ENCODE assay signal across 14 cellular contexts in the genomic region with DNA sequence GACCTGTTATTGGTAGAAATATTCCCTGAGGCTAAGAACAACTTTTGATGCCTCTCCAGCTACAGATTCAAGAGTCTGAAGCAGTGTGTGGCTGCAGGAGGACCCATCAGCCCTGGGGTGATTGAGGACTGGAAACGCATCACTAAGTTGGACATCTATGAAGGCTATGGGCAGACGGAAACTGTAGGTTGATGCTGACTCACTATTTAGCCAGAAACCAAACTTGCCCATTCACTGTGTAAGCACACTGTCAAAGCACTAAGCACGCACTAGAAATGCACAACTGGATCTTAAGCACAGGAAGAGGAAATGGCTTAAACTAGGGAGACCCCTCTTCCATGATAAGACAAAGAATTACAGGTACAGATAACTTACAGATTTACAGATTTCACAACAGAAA. TPM values are rescaled to one million over a fixed set of nuclear protein-coding genes. Genes with fewer than 3 reads are reported as not detected.
A peak's percentile ranks its signal among the peaks of the same experiment; 100 is the strongest.
DNase-seq lines count a peak whose midpoint lies in the region; ATAC-seq and TF ChIP-seq lines count a peak whose summit lies in the region.
"Had no signal": no experiment of that assay in that cellular context is flagged by ENCODE, and none has a peak within 500 bp of the region (broad histone marks: within the 10 kb centered on the region; RNA-seq: fewer than 3 reads in every experiment).

No MANE protein-coding gene starts in this region.

- H3K9me3 ChIP-seq in upper lobe of right lung (no peaks in the 10 kb centered on the region), PC-9 (ENCODE audit: insufficient read depth, low read depth) (no peaks in the 10 kb centered on the region)
- H3K9me3 ChIP-seq: Caco-2, thoracic aorta had no signal

- H3K4me1 ChIP-seq in upper lobe of right lung, result no peaks in the 10 kb centered on the region
- peaks cover 16% of the 10 kb centered on the region for H3K4me1 ChIP-seq in PC-9 (replicated peaks; ENCODE audit: insufficient read depth)
- H3K4me1 ChIP-seq: Caco-2 had no signal

- DNase-seq in NCI-H226, result peak; percentile 71
- peak; percentile 33 for DNase-seq in foreskin melanocyte
- DNase-seq in NCI-H1436 treated with DMSO at 0.1 percent for 48 hours (lab: John Stamatoyannopoulos, UW), result no peak
- DNase-seq in upper lobe of right lung, result no peak
- no peak for DNase-seq in PC-9
- no peak for DNase-seq in KG1 (lab: John Stamatoyannopoulos, UW)
- DNase-seq: Caco-2, NCI-H524 treated with DMSO at 0.1 percent for 48 hours had no signal

- H3K4me2 ChIP-seq in PC-9, result no peak overlapping the region
- H3K4me2 ChIP-seq: hepatocyte had no signal

- ATAC-seq in GM18511 (IDR thresholded peaks at IDR 0.05; ENCODE audit: unreplicated experiment) (peak; percentile 96), HG02571 (IDR thresholded peaks at IDR 0.05; ENCODE audit: unreplicated experiment) (peak; percentile 56), upper lobe of right lung (no peak)

- CTCF ChIA-PET in PC-9 (lab: Charles Lee), result no interaction called here

- H3K4me3 ChIP-seq in upper lobe of right lung (no peak overlapping the region), PC-9 (no peak overlapping the region)
- H3K4me3 ChIP-seq: hepatocyte, thoracic aorta had no signal

- no peaks in the 10 kb centered on the region for H3K79me2 ChIP-seq in PC-9 (ENCODE audit: low read depth)
- H3K79me2 ChIP-seq: hepatocyte had no signal

- H2AFZ ChIP-seq in PC-9, result no peak overlapping the region
- H2AFZ ChIP-seq: hepatocyte had no signal

- POLR2A ChIA-PET in PC-9 (lab: Charles Lee; ENCODE audit: unreplicated experiment), result no interaction called here

- H3K27me3 ChIP-seq in upper lobe of right lung (no peaks in the 10 kb centered on the region), PC-9 (ENCODE audit: insufficient read depth, low read depth) (no peaks in the 10 kb centered on the region)
- H3K27me3 ChIP-seq: hepatocyte had no signal

- BruUV-seq in PC-9 (replicated peaks; lab: Mats Ljungman, UMichigan), result no TSS peak

- TF ChIP-seq CTCF in upper lobe of right lung (IDR thresholded peaks at IDR 0.05), result no peak
- TF ChIP-seq CTCF in PC-9 (conservative IDR thresholded peaks at IDR 0.05), result no peak

- no peak overlapping the region for H3K27ac ChIP-seq in upper lobe of right lung
- no peak overlapping the region for H3K27ac ChIP-seq in PC-9
- H3K27ac ChIP-seq: hepatocyte, thoracic aorta had no signal

- no peaks in the 10 kb centered on the region for H3F3A ChIP-seq in PC-9 (ENCODE audit: insufficient read depth, low read depth)

- H3K36me3 ChIP-seq in upper lobe of right lung, result no peaks in the 10 kb centered on the region
- H3K36me3 ChIP-seq in PC-9 (ENCODE audit: low read depth), result no peaks in the 10 kb centered on the region
- H3K36me3 ChIP-seq: thoracic aorta had no signal

- H3K9me2 ChIP-seq in PC-9 (ENCODE audit: insufficient read depth), result no peaks in the 10 kb centered on the region

- H4K20me1 ChIP-seq in PC-9 (ENCODE audit: insufficient read depth), result no peaks in the 10 kb centered on the region

- intact Hi-C loops in upper lobe of right lung (cut with DNase I), result no loop called here
- intact Hi-C loops in PC-9 (cut with micrococcal nuclease; ENCODE audit: unreplicated experiment), result no loop called here

RNA-seq across cellular contexts. Expression of gene ACSM6, which starts 20.8 kb away (rescaled TPM):
- total RNA-seq in upper lobe of right lung (not detected), PC-9 (2021) (not detected in 2 replicates)
- total RNA-seq: Caco-2; chondrocyte; hepatocyte; T-helper 2 cell treated with Interferon-gamma antibody and Interleukin-4, amounts not matched to agents 100 ng/mL and 5 ng/mL, for 36 hours; thoracic aorta had no signal

Comparison
In these comparisons a context has a peak if more than half of its experiments do, and no peak if none do; other contexts are left out.
1. DNase-seq: peak in NCI-H226 (single experiment) and foreskin melanocyte (single experiment); none in NCI-H1436 treated with DMSO at 0.1 percent for 48 hours (single experiment), upper lobe of right lung (single experiment), PC-9 (0 of 2) and KG1 (single experiment).